Comparison of ENCODE assay signal across 8 cellular contexts in the genomic region with DNA sequence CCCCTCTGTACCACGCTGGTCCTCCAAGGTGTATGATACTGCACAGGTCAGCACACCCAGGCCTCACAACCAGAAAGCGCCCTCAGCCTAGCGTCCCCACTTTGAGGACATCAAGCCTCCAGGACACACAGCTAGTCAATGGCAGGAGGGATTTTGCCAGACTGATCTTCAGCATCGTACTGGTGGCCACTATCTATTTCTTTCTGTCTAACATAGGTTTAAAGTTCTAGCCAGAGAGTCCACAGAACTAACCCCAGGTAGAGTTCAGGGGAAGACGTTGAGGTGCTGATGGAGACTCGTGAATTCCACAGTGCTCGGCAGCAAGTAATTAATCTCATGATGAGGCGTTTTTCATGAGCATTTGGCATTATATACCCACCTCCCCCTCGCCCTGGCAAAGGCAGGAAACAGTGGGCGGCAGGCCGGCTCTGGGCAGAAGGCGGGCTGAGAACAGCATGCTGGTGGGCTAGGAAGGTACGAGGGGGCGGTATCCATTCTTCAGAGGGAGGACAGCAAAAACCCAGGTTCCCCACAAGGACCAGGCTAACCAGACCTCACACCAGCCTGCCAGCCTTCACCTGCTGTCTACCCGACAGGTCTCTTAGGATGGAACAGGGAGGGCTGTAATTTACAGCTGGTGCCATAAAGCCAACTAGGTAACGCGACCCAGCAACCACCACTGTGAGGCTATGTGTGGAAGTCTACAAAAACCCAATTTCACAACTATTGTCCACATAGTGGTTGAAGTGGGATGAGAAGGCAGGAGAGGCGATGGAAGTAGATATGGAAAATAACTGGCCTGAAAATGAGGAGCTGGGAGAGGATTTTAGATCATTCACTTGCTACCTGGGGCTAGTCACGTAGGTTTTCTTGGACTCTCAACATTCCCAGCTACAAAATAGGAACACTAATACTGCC. TPM values are rescaled to one million over a fixed set of nuclear protein-coding genes. Genes with fewer than 3 reads are reported as not detected.
DNase-seq lines count a peak whose midpoint lies in the region; ATAC-seq and TF ChIP-seq lines count a peak whose summit lies in the region.

No MANE protein-coding gene starts in this region.

- H3K4me2 ChIP-seq in osteoblast (ENCODE audit: insufficient read depth, low read length): peak overlapping the region; percentile 66

- H3K27ac Mint-ChIP-seq in CD8-positive, alpha-beta T cell: peak overlapping the region; percentile 95

- no peaks in the 10 kb centered on the region for H3K9me3 ChIP-seq in CD8-positive, alpha-beta T cell (ENCODE audit: low read length)
- H3K9me3 ChIP-seq in osteoblast (ENCODE audit: low read depth, low read length): no peaks in the 10 kb centered on the region

- peaks cover 100% of the 10 kb centered on the region for H3K79me2 ChIP-seq in osteoblast (ENCODE audit: insufficient read depth, low read length)

- no peak overlapping the region for H2AFZ ChIP-seq in osteoblast (ENCODE audit: low read length)

- intact Hi-C loops in CD8-positive, alpha-beta T cell (cut with DNase I, micrococcal nuclease): loop anchor here (1.0 to 5.0 kb wide), 3 partner anchors 16 to 83 kb away; no protein-coding TSS in a partner anchor
- intact Hi-C loops in posterior vena cava (cut with DNase I): loop anchor here (5.0 to 10.0 kb wide), 3 partner anchors 37 to 96 kb away; no protein-coding TSS in a partner anchor

- H3K36me3 ChIP-seq in CD8-positive, alpha-beta T cell (ENCODE audit: insufficient read depth, low read length): peaks cover 3% of the 10 kb centered on the region
- H3K36me3 ChIP-seq in osteoblast (ENCODE audit: insufficient read depth, low read length): peaks cover 47% of the 10 kb centered on the region

- peak overlapping the region; percentile 48 for H3K4me3 ChIP-seq in CD8-positive, alpha-beta T cell (ENCODE audit: low read depth, low read length)
- peak overlapping the region; percentile 12 for H3K4me3 ChIP-seq in osteoblast (ENCODE audit: insufficient read depth, low read length)

- H4K20me1 ChIP-seq in osteoblast (ENCODE audit: insufficient read depth, low read length): peaks cover 81% of the 10 kb centered on the region

- H3K27ac ChIP-seq in CD8-positive, alpha-beta T cell (ENCODE audit: low read depth, low read length): peak overlapping the region; percentile 55
- H3K27ac ChIP-seq in osteoblast (ENCODE audit: low read depth, low read length): peak overlapping the region; percentile 91

- peak in 3 of 7 experiments; percentile 42 to 62 (median 52) for DNase-seq in CD8-positive, alpha-beta T cell
- DNase-seq in SHP77 treated with DMSO at 0.1 percent for 48 hours (lab: John Stamatoyannopoulos, UW): peak; percentile 28
- peak; percentile 60 for DNase-seq in dermis blood vessel endothelial cell
- DNase-seq in osteoblast (ENCODE audit: insufficient read length, low spot score, missing footprints): peak; percentile 74
- no peak for DNase-seq in SIG-M5 (lab: John Stamatoyannopoulos, UW)
- DNase-seq in posterior vena cava (ENCODE audit: low spot score): no peak
- no peak for DNase-seq in HEK293T (ENCODE audit: extremely low spot score)
- no peak for DNase-seq in NCI-H1105 (lab: John Stamatoyannopoulos, UW)

- no peaks in the 10 kb centered on the region for H3K9me3 Mint-ChIP-seq in CD8-positive, alpha-beta T cell

- TF ChIP-seq CTCF in CD8-positive, alpha-beta T cell (IDR thresholded peaks at IDR 0.05): no peak
- no peak for TF ChIP-seq CTCF in osteoblast (IDR thresholded peaks at IDR 0.05; ENCODE audit: extremely low read depth, low read depth, low read length)

- no peaks in the 10 kb centered on the region for H3K27me3 ChIP-seq in CD8-positive, alpha-beta T cell (ENCODE audit: insufficient read depth, low read length)
- H3K27me3 ChIP-seq in osteoblast (ENCODE audit: insufficient read depth, low read length): no peaks in the 10 kb centered on the region

- no peaks in the 10 kb centered on the region for H3K27me3 Mint-ChIP-seq in CD8-positive, alpha-beta T cell (ENCODE audit: low read depth)

- POLR2A ChIA-PET in CD8-positive, alpha-beta T cell (lab: Charles Lee): interaction anchor here (1.1 to 8.0 kb wide), 8 partner anchors 9 to 67 kb away, joined by 4 to 78 read pairs (median 5); a partner anchor contains a TSS
- POLR2A ChIA-PET in HEK293T (lab: Yijun Ruan, JAX): no interaction called here

- H3K4me3 Mint-ChIP-seq in CD8-positive, alpha-beta T cell: peak overlapping the region; percentile 82

- CTCF ChIA-PET in CD8-positive, alpha-beta T cell (lab: Charles Lee): interaction anchor here (0.5 to 3.8 kb wide), 10 partner anchors 9 to 101 kb away, joined by 3 to 21 read pairs (median 4); no protein-coding TSS in a partner anchor
- CTCF ChIA-PET in HEK293T (lab: Yijun Ruan, JAX): no interaction called here

- peaks cover 93% of the 10 kb centered on the region for H3K4me1 Mint-ChIP-seq in CD8-positive, alpha-beta T cell (ENCODE audit: low read depth)

- no peak for ATAC-seq in CD8-positive, alpha-beta T cell

- H3K36me3 Mint-ChIP-seq in CD8-positive, alpha-beta T cell: peaks cover 63% of the 10 kb centered on the region

- H3K4me1 ChIP-seq in CD8-positive, alpha-beta T cell (ENCODE audit: insufficient read depth, low read length): peaks cover 100% of the 10 kb centered on the region
- H3K4me1 ChIP-seq in osteoblast (ENCODE audit: insufficient read depth, low read length): peaks cover 98% of the 10 kb centered on the region

TF ChIP-seq in HEK293T, 16 proteins besides CTCF, POLR2A, EP300 and RAD21:
- no peak for TF ChIP-seq SP1 (IDR thresholded peaks at IDR 0.05)
- no peak for TF ChIP-seq L3MBTL2 (conservative IDR thresholded peaks at IDR 0.05)
- TF ChIP-seq NFRKB (IDR thresholded peaks at IDR 0.05): no peak
- no peak for TF ChIP-seq BHLHE40 (IDR thresholded peaks at IDR 0.05; ENCODE audit: borderline replicate concordance)
- no peak for TF ChIP-seq HDGF (IDR thresholded peaks at IDR 0.05; ENCODE audit: borderline replicate concordance)
- TF ChIP-seq ELF4 (IDR thresholded peaks at IDR 0.05): no peak
- TF ChIP-seq SUZ12 (IDR thresholded peaks at IDR 0.05): no peak
- TF ChIP-seq FOXK2 (IDR thresholded peaks at IDR 0.05): no peak
- TF ChIP-seq TARDBP (IDR thresholded peaks at IDR 0.05): no peak
- no peak for TF ChIP-seq ZNF384 (IDR thresholded peaks at IDR 0.05)
TF ChIP-seq in HEK293T: peak in this region for 0.

RNA-seq across cellular contexts. Expression of a gene that starts 18.5 kb away (rescaled TPM):
- total RNA-seq in CD8-positive, alpha-beta T cell: 100 to 1,000 TPM; 703 to 757 TPM
- total RNA-seq in dermis blood vessel endothelial cell (803 and 1,099 TPM in 2 replicates), osteoblast (796 and 964 TPM in 2 replicates), posterior vena cava (100 to 1,000 TPM; 831 to 938 TPM)

Comparison
In these comparisons a context has a peak if more than half of its experiments do, and no peak if none do; other contexts are left out.
1. DNase-seq: peak in SHP77 treated with DMSO at 0.1 percent for 48 hours (single experiment), dermis blood vessel endothelial cell (single experiment) and osteoblast (single experiment); none in SIG-M5 (single experiment), posterior vena cava (single experiment), HEK293T (single experiment) and NCI-H1105 (single experiment).